Comparison of ENCODE assay signal across 10 cellular contexts in the genomic region with DNA sequence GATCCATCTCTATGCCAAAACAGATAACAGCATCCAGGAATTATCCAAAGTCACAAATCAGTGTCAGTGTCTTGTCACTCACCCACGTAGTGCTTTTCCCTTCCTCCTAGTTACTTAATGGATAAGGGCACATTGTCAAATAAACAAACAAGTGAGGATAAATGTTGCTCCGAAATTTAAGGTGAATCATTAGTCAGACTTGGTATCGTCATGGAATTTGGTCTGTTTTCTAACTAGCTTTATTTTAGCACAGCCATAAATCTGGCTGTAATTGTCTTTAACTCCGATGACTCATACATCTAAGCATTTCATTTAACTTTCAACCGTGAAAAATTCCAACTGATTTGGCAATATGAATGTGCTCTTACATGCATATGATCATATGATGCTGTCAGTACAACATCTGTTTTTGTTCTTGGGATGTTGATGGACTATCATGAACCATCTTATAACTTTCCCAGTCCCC.
DNase-seq lines count a peak whose midpoint lies in the region; ATAC-seq and TF ChIP-seq lines count a peak whose summit lies in the region.
"Had no signal": no experiment of that assay in that cellular context is flagged by ENCODE, and none has a peak within 500 bp of the region (broad histone marks: within the 10 kb centered on the region; RNA-seq: fewer than 3 reads in every experiment).

No MANE protein-coding gene starts in this region.

- H3K4me2 ChIP-seq in PC-9: peak overlapping the region; percentile 67
- H3K4me2 ChIP-seq: KMS-11 had no signal

- no peaks in the 10 kb centered on the region for H3K79me2 ChIP-seq in PC-9 (ENCODE audit: low read depth)

- intact Hi-C loops in PC-9 (cut with micrococcal nuclease; ENCODE audit: unreplicated experiment): loop anchor here (2.0 to 5.0 kb wide), 2 partner anchors 47 to 91 kb away; no protein-coding TSS in a partner anchor
- intact Hi-C loops in esophagus muscularis mucosa (cut with DNase I): no loop called here
- intact Hi-C loops in prostate gland (cut with DNase I): no loop called here

- H3K9me2 ChIP-seq in PC-9 (ENCODE audit: insufficient read depth): no peaks in the 10 kb centered on the region

- H3K36me3 ChIP-seq in PC-9 (ENCODE audit: low read depth) (no peaks in the 10 kb centered on the region), esophagus muscularis mucosa (no peaks in the 10 kb centered on the region), prostate gland (no peaks in the 10 kb centered on the region)

- 29% methylated on average over 5 of the region's 5 CpGs for WGBS in esophagus muscularis mucosa
- WGBS in prostate gland: 11% methylated on average over 5 of the region's 5 CpGs

- no peak for TF ChIP-seq POLR2A in esophagus muscularis mucosa (IDR thresholded peaks at IDR 0.05; ENCODE audit: low read depth)
- TF ChIP-seq POLR2A in prostate gland (IDR thresholded peaks at IDR 0.05): no peak

- H3F3A ChIP-seq in PC-9 (ENCODE audit: insufficient read depth, low read depth): peaks cover 10% of the 10 kb centered on the region

- peak overlapping the region; percentile 84 for H3K27ac ChIP-seq in PC-9
- H3K27ac ChIP-seq in esophagus muscularis mucosa (replicated peaks in 1 of 4): peak overlapping the region; percentile 64 to 72 (median 69)
- H3K27ac ChIP-seq in prostate gland: peak overlapping the region; percentile 52 to 57
- H3K27ac ChIP-seq: KMS-11 had no signal

- H4K20me1 ChIP-seq in PC-9 (ENCODE audit: insufficient read depth): no peaks in the 10 kb centered on the region

- DNase-seq in EH (ENCODE audit: low read depth) (peak; percentile 95), PC-9 (peak in 1 of 2 experiments; percentile 74), esophagus muscularis mucosa (ENCODE audit: extremely low spot score) (no peak), prostate gland (ENCODE audit: low spot score) (peak; percentile 17), NCI-H345 treated with DMSO at 0.1 percent for 48 hours (lab: John Stamatoyannopoulos, UW; ENCODE audit: unreplicated experiment) (no peak)
- DNase-seq in stimulated activated CD4-positive, alpha-beta T cell treated with anti-CD3 and anti-CD28 coated beads, Interleukin-1b, Interleukin-23, amount 100 ng/mL, for 48 hours: no peak
- DNase-seq in activated CD4-positive, alpha-beta T cell treated with anti-CD3 and anti-CD28 coated beads, Interleukin-2, amount 50 U/mL, for 48 hours: no peak
- DNase-seq: left ventricle myocardium superior had no signal

- H3K4me3 ChIP-seq in PC-9 (peak overlapping the region; percentile 26; the same call in 1 of the 2 replicates), esophagus muscularis mucosa (peak overlapping the region in 1 of 4 donors; percentile 11), prostate gland (no peak overlapping the region)

- H2AFZ ChIP-seq in PC-9: no peak overlapping the region

- POLR2A ChIA-PET in PC-9 (lab: Charles Lee; ENCODE audit: unreplicated experiment): no interaction called here

- H3K9me3 ChIP-seq in PC-9 (ENCODE audit: insufficient read depth, low read depth) (no peaks in the 10 kb centered on the region), esophagus muscularis mucosa (no peaks in the 10 kb centered on the region), prostate gland (no peaks in the 10 kb centered on the region)

- TF ChIP-seq CTCF in PC-9 (conservative IDR thresholded peaks at IDR 0.05) (no peak), esophagus muscularis mucosa (IDR thresholded peaks at IDR 0.05) (no peak), prostate gland (IDR thresholded peaks at IDR 0.05) (no peak)

- no peak for ATAC-seq in GM18498 (IDR thresholded peaks at IDR 0.05; ENCODE audit: unreplicated experiment)

- no TSS peak for BruUV-seq in PC-9 (replicated peaks; lab: Mats Ljungman, UMichigan)

- H3K4me1 ChIP-seq in PC-9 (replicated peaks; ENCODE audit: insufficient read depth) (peaks cover 15% of the 10 kb centered on the region), esophagus muscularis mucosa (peaks cover 11 to 46% (median 33%) of the 10 kb centered on the region in 4 donors), prostate gland (replicated peaks) (no peaks in the 10 kb centered on the region)

- no peak for TF ChIP-seq EP300 in esophagus muscularis mucosa (IDR thresholded peaks at IDR 0.05)

- H3K27me3 ChIP-seq in PC-9 (ENCODE audit: insufficient read depth, low read depth) (no peaks in the 10 kb centered on the region), esophagus muscularis mucosa (no peaks in the 10 kb centered on the region), prostate gland (replicated peaks; ENCODE audit: insufficient read depth) (no peaks in the 10 kb centered on the region)

- CTCF ChIA-PET in PC-9 (lab: Charles Lee): interaction anchor here (0.6 kb wide), 1 partner anchor 920 kb away, joined by 3 read pairs; no protein-coding TSS in a partner anchor

Comparison
In these comparisons a context has a peak if more than half of its experiments do, and no peak if none do; other contexts are left out.
1. DNase-seq: peak in EH (single experiment) and prostate gland (single experiment); none in esophagus muscularis mucosa (single experiment), stimulated activated CD4-positive, alpha-beta T cell treated with anti-CD3 and anti-CD28 coated beads, Interleukin-1b, Interleukin-23, amount 100 ng/mL, for 48 hours (single experiment), NCI-H345 treated with DMSO at 0.1 percent for 48 hours (single experiment) and activated CD4-positive, alpha-beta T cell treated with anti-CD3 and anti-CD28 coated beads, Interleukin-2, amount 50 U/mL, for 48 hours (0 of 2).
2. Peak in every context shown above with its lines, with median percentiles within 50 percentile points of each other: H3K27ac ChIP-seq.